Comparison of ENCODE assay signal across 11 cellular contexts in genomic region chr17:45224671-45225050, GRCh38. TPM values are rescaled to one million over a fixed set of nuclear protein-coding genes. Genes with fewer than 3 reads are reported as not detected.
DNase-seq lines count a peak whose midpoint lies in the region; ATAC-seq, FAIRE-seq and TF ChIP-seq lines count a peak whose summit lies in the region.
"Had no signal": no experiment of that assay in that cellular context is flagged by ENCODE, and none has a peak within 500 bp of the region (broad histone marks: within the 10 kb centered on the region; RNA-seq: fewer than 3 reads in every experiment).

No MANE protein-coding gene starts in this region.

- H3K9me3 ChIP-seq in RWPE2 (ENCODE audit: severe bottlenecking) (no peaks in the 10 kb centered on the region), small intestine (ENCODE audit: control insufficient read depth, low read depth) (no peaks in the 10 kb centered on the region)
- H3K9me3 ChIP-seq: SJSA1 had no signal

- FAIRE-seq in small intestine (lab: Jason Lieb, UNC): no peak
- FAIRE-seq: endothelial cell of umbilical vein had no signal

- no peak for TF ChIP-seq CTCF in GM12865 (IDR thresholded peaks at IDR 0.05; ENCODE audit: insufficient read depth, low read depth, low read length, missing control alignments)
- TF ChIP-seq CTCF in RWPE2 (IDR thresholded peaks at IDR 0.05; ENCODE audit: poor library complexity, severe bottlenecking): no peak

- H3K27ac ChIP-seq in RWPE2 (ENCODE audit: poor library complexity, severe bottlenecking) (peak overlapping the region; percentile 63), small intestine (ENCODE audit: low read depth in 1 of 2, low read length in 1 of 2) (peak overlapping the region; percentile 38 to 90)
- H3K27ac ChIP-seq: SJSA1 had no signal

- peak overlapping the region; percentile 97 to 98 for H3K4me3 Mint-ChIP-seq in effector memory CD8-positive, alpha-beta T cell

- H3K36me3 Mint-ChIP-seq in effector memory CD8-positive, alpha-beta T cell (ENCODE audit: insufficient read depth): peaks cover 81% of the 10 kb centered on the region

- H3K36me3 ChIP-seq in RWPE2 (ENCODE audit: low read depth) (no peaks in the 10 kb centered on the region), small intestine (ENCODE audit: control insufficient read depth in 2 of 2, insufficient read depth in 2 of 2, low read length in 2 of 2) (no peaks in the 10 kb centered on the region)
- H3K36me3 ChIP-seq: SJSA1 had no signal

- DNase-seq in GM12865 (ENCODE audit: low read depth): peak; percentile 34
- DNase-seq in RWPE2 (ENCODE audit: low spot score): no peak
- no peak for DNase-seq in effector memory CD8-positive, alpha-beta T cell
- DNase-seq in small intestine: no peak
- DNase-seq in NCI-H187 treated with DMSO at 0.1 percent for 48 hours (lab: John Stamatoyannopoulos, UW): no peak
- DNase-seq in NCI-H1417 treated with DMSO at 0.1 percent for 48 hours (lab: John Stamatoyannopoulos, UW): no peak
- DNase-seq: activated gamma-delta T cell had no signal

- H3K27me3 ChIP-seq in RWPE2 (ENCODE audit: insufficient read depth, poor library complexity, severe bottlenecking) (no peaks in the 10 kb centered on the region), small intestine (ENCODE audit: control insufficient read depth in 2 of 2, insufficient read depth in 2 of 2, low read length in 2 of 2) (peaks cover 0 to 2% of the 10 kb centered on the region in 2 donors)

- 68 to 83% (median 79%) methylated on average over 9 of the region's 9 CpGs for WGBS in small intestine, 3 donors

- H3K4me3 ChIP-seq in GM12865 (ENCODE audit: low read depth, low read length) (peak overlapping the region; percentile 96), RWPE2 (ENCODE audit: severe bottlenecking) (no peak overlapping the region), small intestine (ENCODE audit: low read depth in 1 of 2, low read length in 2 of 2) (peak overlapping the region in 1 of 2 donors; percentile 73)
- H3K4me3 ChIP-seq: SJSA1 had no signal

- H3K4me1 Mint-ChIP-seq in effector memory CD8-positive, alpha-beta T cell (ENCODE audit: low read depth in 2 of 2): peaks cover 74 to 77% of the 10 kb centered on the region in 2 donors

- no peaks in the 10 kb centered on the region for H3K27me3 Mint-ChIP-seq in effector memory CD8-positive, alpha-beta T cell

- peaks cover 54% of the 10 kb centered on the region for H3K4me1 ChIP-seq in RWPE2 (ENCODE audit: insufficient read depth, poor library complexity, severe bottlenecking)
- peaks cover 0 to 2% of the 10 kb centered on the region in 2 donors for H3K4me1 ChIP-seq in small intestine (ENCODE audit: control insufficient read depth in 2 of 2, insufficient read depth in 1 of 2, low read depth in 1 of 2, low read length in 1 of 2)

- H3K27ac Mint-ChIP-seq in effector memory CD8-positive, alpha-beta T cell: peak overlapping the region; percentile 100

- ATAC-seq in RWPE2 (ENCODE audit: low read depth) (no peak), HG03565 (IDR thresholded peaks at IDR 0.05; ENCODE audit: unreplicated experiment) (no peak), GM18867 (IDR thresholded peaks at IDR 0.05; ENCODE audit: unreplicated experiment) (no peak)
- no peak for ATAC-seq in effector memory CD8-positive, alpha-beta T cell (replicated peaks)

- no peaks in the 10 kb centered on the region for H3K9me3 Mint-ChIP-seq in effector memory CD8-positive, alpha-beta T cell

RNA-seq across cellular contexts. Expression of gene FMNL1, which starts 3.0 kb away (rescaled TPM):
- 10 to 100 TPM in 1 of 3 donors, 1 to 10 TPM in 2; 3.1 to 15.4 (median 8.3) TPM for polyA plus RNA-seq in small intestine

RNA-seq across cellular contexts. Expression of gene SPATA32, which starts 37.2 kb away (rescaled TPM):
- polyA plus RNA-seq in small intestine: under 1 TPM in 1 of 3 donors, not detected in 2; 0.04 TPM
- polyA plus RNA-seq: endothelial cell of umbilical vein had no signal
